1 cellular context compared by ENCODE assay signal in the genomic region with DNA sequence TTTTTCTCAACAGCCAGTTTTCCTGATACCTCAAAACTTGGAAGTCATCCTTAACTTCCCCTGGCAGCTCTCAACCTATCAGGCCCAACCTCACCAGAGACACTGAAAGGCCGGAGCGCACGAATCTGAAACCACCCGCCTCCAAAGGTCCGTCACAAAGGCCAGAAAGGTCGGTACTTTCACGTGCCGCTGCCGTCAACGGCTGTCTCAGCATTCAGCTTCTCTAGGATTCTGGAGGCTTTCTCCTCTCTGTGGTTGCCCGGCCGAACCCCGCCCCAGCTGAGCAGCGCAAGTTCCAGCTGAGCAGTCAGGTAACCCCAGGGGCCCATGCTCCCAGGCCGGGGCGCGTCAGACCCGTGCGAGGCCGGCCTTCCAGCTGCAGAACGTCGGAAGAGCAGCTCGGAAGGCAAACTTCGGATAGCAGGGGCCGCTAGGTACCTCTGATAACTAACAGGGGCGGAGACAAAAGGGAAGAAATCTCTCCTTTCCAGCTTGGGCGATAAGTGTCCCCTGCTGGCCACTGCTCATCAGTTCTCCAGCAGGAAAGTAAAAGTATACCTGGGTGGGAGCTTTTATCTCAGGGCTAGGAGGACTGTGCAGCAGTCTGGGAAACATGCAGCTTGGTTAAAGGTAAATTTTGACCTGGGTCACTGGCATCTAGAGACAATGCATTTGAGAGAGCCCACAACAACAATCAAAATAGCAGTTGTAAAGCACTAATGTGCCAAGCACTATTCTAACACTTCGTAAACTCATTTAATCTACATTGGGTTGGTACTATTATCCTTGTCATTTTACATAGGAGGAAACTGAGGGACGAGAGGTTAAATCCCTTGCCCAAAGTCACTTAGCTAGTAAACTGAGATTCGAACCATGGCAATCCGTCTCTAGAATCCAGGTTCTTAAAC.
A peak's percentile ranks its signal among the peaks of the same experiment; 100 is the strongest.
TF ChIP-seq lines count a peak whose summit lies in the region.

No MANE protein-coding gene starts in this region.

TF ChIP-seq in HepG2, 621 proteins besides CTCF, POLR2A, EP300 and RAD21 (continued from another document and continues in another):
- TF ChIP-seq KDM5B (CRISPR knock-in tag; IDR thresholded peaks at IDR 0.05; ENCODE audit: borderline replicate concordance) (peak; percentile 87; the same call in 1 of the 2 replicates), BRD4 (CRISPR knock-in tag; IDR thresholded peaks at IDR 0.05) (no peak), SIN3A (IDR thresholded peaks at IDR 0.05; ENCODE audit: borderline replicate concordance, low read depth, low read length) (peak; percentile 98), ZNF605 (CRISPR knock-in tag; IDR thresholded peaks at IDR 0.05) (peak; percentile 94), FOXC1 (CRISPR knock-in tag; IDR thresholded peaks at IDR 0.05; ENCODE audit: borderline replicate concordance) (peak; percentile 93), ZNF274 (CRISPR knock-in tag; IDR thresholded peaks at IDR 0.05) (peak; percentile 71; the same call in 1 of the 2 replicates), SAFB2 (CRISPR knock-in tag; IDR thresholded peaks at IDR 0.05; ENCODE audit: borderline replicate concordance, low read depth) (no peak; the same call in 1 of the 2 replicates), TCF7 (IDR thresholded peaks at IDR 0.05; ENCODE audit: low read depth) (no peak; the same call in 1 of the 2 replicates), FLYWCH1 (CRISPR knock-in tag; IDR thresholded peaks at IDR 0.05) (peak; percentile 14; the same call in 1 of the 2 replicates), AKAP8 (CRISPR knock-in tag; IDR thresholded peaks at IDR 0.05) (peak; percentile 49; the same call in 1 of the 2 replicates), TMF1 (CRISPR knock-in tag; IDR thresholded peaks at IDR 0.05; ENCODE audit: low read depth) (peak; percentile 55; the same call in 1 of the 2 replicates), ZIK1 (CRISPR knock-in tag; IDR thresholded peaks at IDR 0.05; ENCODE audit: borderline replicate concordance, low read depth) (no peak), XBP1 (CRISPR knock-in tag; IDR thresholded peaks at IDR 0.05) (no peak), ZNF550 (CRISPR knock-in tag; IDR thresholded peaks at IDR 0.05; ENCODE audit: borderline replicate concordance) (no peak), NR1H2 (CRISPR knock-in tag; IDR thresholded peaks at IDR 0.05; ENCODE audit: borderline replicate concordance, low read depth) (no peak), ZNF343 (CRISPR knock-in tag; IDR thresholded peaks at IDR 0.05) (no peak), ZSCAN9 (CRISPR knock-in tag; IDR thresholded peaks at IDR 0.05; ENCODE audit: borderline replicate concordance) (0 out of 2 replicates have a peak, but pooled peaks have one; percentile 90), CENPX (CRISPR knock-in tag; IDR thresholded peaks at IDR 0.05) (no peak), NONO (IDR thresholded peaks at IDR 0.05) (no peak), NONO (CRISPR knock-in tag; conservative IDR thresholded peaks at IDR 0.05) (peak; percentile 87), ZNF780A (CRISPR knock-in tag; IDR thresholded peaks at IDR 0.05) (peak; percentile 29; the same call in 1 of the 2 replicates), ZNF24 (IDR thresholded peaks at IDR 0.05) (no peak), ZNF253 (CRISPR knock-in tag; IDR thresholded peaks at IDR 0.05; ENCODE audit: borderline replicate concordance) (peak; percentile 70; the same call in 1 of the 2 replicates), AHR (CRISPR knock-in tag; IDR thresholded peaks at IDR 0.05) (no peak), DPF2 (CRISPR knock-in tag; IDR thresholded peaks at IDR 0.05; ENCODE audit: borderline replicate concordance, low read depth) (no peak)
- TF ChIP-seq, protein P1, sequence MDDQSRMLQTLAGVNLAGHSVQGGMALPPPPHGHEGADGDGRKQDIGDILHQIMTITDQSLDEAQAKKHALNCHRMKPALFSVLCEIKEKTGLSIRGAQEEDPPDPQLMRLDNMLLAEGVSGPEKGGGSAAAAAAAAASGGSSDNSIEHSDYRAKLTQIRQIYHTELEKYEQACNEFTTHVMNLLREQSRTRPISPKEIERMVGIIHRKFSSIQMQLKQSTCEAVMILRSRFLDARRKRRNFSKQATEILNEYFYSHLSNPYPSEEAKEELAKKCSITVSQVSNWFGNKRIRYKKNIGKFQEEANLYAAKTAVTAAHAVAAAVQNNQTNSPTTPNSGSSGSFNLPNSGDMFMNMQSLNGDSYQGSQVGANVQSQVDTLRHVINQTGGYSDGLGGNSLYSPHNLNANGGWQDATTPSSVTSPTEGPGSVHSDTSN (CRISPR knock-in tag; IDR thresholded peaks at IDR 0.05; ENCODE audit: borderline replicate concordance): no peak; the same call in 1 of the 2 replicates
- TF ChIP-seq, protein P2, sequence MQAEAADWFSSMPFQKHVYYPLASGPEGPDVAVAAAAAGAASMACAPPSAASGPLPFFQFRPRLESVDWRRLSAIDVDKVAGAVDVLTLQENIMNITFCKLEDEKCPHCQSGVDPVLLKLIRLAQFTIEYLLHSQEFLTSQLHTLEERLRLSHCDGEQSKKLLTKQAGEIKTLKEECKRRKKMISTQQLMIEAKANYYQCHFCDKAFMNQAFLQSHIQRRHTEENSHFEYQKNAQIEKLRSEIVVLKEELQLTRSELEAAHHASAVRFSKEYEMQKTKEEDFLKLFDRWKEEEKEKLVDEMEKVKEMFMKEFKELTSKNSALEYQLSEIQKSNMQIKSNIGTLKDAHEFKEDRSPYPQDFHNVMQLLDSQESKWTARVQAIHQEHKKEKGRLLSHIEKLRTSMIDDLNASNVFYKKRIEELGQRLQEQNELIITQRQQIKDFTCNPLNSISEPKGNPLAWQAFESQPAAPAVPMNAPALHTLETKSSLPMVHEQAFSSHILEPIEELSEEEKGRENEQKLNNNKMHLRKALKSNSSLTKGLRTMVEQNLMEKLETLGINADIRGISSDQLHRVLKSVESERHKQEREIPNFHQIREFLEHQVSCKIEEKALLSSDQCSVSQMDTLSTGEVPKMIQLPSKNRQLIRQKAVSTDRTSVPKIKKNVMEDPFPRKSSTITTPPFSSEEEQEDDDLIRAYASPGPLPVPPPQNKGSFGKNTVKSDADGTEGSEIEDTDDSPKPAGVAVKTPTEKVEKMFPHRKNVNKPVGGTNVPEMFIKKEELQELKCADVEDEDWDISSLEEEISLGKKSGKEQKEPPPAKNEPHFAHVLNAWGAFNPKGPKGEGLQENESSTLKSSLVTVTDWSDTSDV (CRISPR knock-in tag; IDR thresholded peaks at IDR 0.05): no peak
- TF ChIP-seq, protein P3, sequence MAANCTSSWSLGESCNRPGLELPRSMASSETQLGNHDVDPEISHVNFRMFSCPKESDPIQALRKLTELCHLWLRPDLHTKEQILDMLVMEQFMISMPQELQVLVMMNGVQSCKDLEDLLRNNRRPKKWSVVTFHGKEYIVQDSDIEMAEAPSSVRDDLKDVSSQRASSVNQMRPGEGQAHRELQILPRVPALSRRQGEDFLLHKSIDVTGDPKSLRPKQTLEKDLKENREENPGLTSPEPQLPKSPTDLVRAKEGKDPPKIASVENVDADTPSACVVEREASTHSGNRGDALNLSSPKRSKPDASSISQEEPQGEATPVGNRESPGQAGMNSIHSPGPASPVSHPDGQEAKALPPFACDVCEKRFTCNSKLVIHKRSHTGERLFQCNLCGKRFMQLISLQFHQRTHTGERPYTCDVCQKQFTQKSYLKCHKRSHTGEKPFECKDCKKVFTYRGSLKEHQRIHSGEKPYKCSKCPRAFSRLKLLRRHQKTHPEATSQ (CRISPR knock-in tag; IDR thresholded peaks at IDR 0.05; ENCODE audit: borderline replicate concordance): peak; percentile 98; the same call in 1 of the 2 replicates
- TF ChIP-seq, protein P4, sequence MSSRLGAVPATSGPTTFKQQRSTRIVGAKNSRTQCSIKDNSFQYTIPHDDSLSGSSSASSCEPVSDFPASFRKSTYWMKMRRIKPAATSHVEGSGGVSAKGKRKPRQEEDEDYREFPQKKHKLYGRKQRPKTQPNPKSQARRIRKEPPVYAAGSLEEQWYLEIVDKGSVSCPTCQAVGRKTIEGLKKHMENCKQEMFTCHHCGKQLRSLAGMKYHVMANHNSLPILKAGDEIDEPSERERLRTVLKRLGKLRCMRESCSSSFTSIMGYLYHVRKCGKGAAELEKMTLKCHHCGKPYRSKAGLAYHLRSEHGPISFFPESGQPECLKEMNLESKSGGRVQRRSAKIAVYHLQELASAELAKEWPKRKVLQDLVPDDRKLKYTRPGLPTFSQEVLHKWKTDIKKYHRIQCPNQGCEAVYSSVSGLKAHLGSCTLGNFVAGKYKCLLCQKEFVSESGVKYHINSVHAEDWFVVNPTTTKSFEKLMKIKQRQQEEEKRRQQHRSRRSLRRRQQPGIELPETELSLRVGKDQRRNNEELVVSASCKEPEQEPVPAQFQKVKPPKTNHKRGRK (CRISPR knock-in tag; IDR thresholded peaks at IDR 0.05): peak; percentile 14; the same call in 1 of the 2 replicates
- TF ChIP-seq, protein P5, sequence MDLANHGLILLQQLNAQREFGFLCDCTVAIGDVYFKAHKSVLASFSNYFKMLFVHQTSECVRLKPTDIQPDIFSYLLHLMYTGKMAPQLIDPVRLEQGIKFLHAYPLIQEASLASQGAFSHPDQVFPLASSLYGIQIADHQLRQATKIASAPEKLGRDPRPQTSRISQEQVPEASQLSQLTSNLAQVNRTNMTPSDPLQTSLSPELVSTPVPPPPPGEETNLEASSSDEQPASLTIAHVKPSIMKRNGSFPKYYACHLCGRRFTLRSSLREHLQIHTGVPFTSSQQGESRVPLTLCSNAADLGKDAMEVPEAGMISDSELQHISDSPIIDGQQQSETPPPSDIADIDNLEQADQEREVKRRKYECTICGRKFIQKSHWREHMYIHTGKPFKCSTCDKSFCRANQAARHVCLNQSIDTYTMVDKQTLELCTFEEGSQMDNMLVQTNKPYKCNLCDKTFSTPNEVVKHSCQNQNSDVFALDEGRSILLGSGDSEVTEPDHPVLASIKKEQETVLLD (CRISPR knock-in tag; IDR thresholded peaks at IDR 0.05; ENCODE audit: low read depth): no peak
- TF ChIP-seq, protein P6, sequence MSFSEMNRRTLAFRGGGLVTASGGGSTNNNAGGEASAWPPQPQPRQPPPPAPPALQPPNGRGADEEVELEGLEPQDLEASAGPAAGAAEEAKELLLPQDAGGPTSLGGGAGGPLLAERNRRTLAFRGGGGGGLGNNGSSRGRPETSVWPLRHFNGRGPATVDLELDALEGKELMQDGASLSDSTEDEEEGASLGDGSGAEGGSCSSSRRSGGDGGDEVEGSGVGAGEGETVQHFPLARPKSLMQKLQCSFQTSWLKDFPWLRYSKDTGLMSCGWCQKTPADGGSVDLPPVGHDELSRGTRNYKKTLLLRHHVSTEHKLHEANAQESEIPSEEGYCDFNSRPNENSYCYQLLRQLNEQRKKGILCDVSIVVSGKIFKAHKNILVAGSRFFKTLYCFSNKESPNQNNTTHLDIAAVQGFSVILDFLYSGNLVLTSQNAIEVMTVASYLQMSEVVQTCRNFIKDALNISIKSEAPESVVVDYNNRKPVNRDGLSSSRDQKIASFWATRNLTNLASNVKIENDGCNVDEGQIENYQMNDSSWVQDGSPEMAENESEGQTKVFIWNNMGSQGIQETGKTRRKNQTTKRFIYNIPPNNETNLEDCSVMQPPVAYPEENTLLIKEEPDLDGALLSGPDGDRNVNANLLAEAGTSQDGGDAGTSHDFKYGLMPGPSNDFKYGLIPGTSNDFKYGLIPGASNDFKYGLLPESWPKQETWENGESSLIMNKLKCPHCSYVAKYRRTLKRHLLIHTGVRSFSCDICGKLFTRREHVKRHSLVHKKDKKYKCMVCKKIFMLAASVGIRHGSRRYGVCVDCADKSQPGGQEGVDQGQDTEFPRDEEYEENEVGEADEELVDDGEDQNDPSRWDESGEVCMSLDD (CRISPR knock-in tag; IDR thresholded peaks at IDR 0.05; ENCODE audit: borderline replicate concordance): no peak; the same call in 1 of the 2 replicates
- TF ChIP-seq, protein P7, sequence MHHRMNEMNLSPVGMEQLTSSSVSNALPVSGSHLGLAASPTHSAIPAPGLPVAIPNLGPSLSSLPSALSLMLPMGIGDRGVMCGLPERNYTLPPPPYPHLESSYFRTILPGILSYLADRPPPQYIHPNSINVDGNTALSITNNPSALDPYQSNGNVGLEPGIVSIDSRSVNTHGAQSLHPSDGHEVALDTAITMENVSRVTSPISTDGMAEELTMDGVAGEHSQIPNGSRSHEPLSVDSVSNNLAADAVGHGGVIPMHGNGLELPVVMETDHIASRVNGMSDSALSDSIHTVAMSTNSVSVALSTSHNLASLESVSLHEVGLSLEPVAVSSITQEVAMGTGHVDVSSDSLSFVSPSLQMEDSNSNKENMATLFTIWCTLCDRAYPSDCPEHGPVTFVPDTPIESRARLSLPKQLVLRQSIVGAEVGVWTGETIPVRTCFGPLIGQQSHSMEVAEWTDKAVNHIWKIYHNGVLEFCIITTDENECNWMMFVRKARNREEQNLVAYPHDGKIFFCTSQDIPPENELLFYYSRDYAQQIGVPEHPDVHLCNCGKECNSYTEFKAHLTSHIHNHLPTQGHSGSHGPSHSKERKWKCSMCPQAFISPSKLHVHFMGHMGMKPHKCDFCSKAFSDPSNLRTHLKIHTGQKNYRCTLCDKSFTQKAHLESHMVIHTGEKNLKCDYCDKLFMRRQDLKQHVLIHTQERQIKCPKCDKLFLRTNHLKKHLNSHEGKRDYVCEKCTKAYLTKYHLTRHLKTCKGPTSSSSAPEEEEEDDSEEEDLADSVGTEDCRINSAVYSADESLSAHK (CRISPR knock-in tag; IDR thresholded peaks at IDR 0.05; ENCODE audit: borderline replicate concordance): no peak
- TF ChIP-seq, protein P8, sequence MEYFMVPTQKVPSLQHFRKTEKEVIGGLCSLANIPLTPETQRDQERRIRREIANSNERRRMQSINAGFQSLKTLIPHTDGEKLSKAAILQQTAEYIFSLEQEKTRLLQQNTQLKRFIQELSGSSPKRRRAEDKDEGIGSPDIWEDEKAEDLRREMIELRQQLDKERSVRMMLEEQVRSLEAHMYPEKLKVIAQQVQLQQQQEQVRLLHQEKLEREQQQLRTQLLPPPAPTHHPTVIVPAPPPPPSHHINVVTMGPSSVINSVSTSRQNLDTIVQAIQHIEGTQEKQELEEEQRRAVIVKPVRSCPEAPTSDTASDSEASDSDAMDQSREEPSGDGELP (IDR thresholded peaks at IDR 0.05; ENCODE audit: borderline replicate concordance, low read depth): peak; percentile 99
- TF ChIP-seq, protein P9, sequence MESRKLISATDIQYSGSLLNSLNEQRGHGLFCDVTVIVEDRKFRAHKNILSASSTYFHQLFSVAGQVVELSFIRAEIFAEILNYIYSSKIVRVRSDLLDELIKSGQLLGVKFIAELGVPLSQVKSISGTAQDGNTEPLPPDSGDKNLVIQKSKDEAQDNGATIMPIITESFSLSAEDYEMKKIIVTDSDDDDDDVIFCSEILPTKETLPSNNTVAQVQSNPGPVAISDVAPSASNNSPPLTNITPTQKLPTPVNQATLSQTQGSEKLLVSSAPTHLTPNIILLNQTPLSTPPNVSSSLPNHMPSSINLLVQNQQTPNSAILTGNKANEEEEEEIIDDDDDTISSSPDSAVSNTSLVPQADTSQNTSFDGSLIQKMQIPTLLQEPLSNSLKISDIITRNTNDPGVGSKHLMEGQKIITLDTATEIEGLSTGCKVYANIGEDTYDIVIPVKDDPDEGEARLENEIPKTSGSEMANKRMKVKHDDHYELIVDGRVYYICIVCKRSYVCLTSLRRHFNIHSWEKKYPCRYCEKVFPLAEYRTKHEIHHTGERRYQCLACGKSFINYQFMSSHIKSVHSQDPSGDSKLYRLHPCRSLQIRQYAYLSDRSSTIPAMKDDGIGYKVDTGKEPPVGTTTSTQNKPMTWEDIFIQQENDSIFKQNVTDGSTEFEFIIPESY (CRISPR knock-in tag; IDR thresholded peaks at IDR 0.05): no peak
- TF ChIP-seq, protein P10, sequence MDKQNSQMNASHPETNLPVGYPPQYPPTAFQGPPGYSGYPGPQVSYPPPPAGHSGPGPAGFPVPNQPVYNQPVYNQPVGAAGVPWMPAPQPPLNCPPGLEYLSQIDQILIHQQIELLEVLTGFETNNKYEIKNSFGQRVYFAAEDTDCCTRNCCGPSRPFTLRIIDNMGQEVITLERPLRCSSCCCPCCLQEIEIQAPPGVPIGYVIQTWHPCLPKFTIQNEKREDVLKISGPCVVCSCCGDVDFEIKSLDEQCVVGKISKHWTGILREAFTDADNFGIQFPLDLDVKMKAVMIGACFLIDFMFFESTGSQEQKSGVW (CRISPR knock-in tag; IDR thresholded peaks at IDR 0.05; ENCODE audit: borderline replicate concordance): no peak
